In genomic region chr14:67532998-67533753, GRCh38 we compare ENCODE assay signal across 1 cellular context.
TF ChIP-seq lines count a peak whose summit lies in the region.

Gene PLEKHH1 (plus strand): TSS chr14:67533290. CDS start chr14:67541868, 8,578 bp downstream.

TF ChIP-seq in K562, 482 proteins besides CTCF, POLR2A, EP300 and RAD21 (continued from another document and continues in another):
- TF ChIP-seq ZNF592 (IDR thresholded peaks at IDR 0.05) (peak; percentile 57; the same call in 1 of the 2 replicates), CREB1 (IDR thresholded peaks at IDR 0.05) (0 out of 2 replicates have a peak, but pooled peaks have one; percentile 14), CREB1 (CRISPR knock-in tag; IDR thresholded peaks at IDR 0.05) (no peak), UBTF (IDR thresholded peaks at IDR 0.05; ENCODE audit: borderline replicate concordance in 1 of 2, low read depth in 2 of 2, low read length in 2 of 2) (peak; percentile 72 to 92; a peak in 3 of 4 replicates), ATF3 (IDR thresholded peaks at IDR 0.05) (peak; percentile 35; the same call in 1 of the 2 replicates), ATF3 (CRISPR knock-in tag; conservative IDR thresholded peaks at IDR 0.05) (no peak), HNRNPUL1 (IDR thresholded peaks at IDR 0.05; ENCODE audit: low read length) (no peak), ZBTB9 (CRISPR knock-in tag; IDR thresholded peaks at IDR 0.05) (0 out of 2 replicates have a peak, but pooled peaks have one; percentile 23), ZBTB7A (IDR thresholded peaks at IDR 0.05; ENCODE audit: borderline replicate concordance, control insufficient read depth, low read depth, low read length) (peak; percentile 53; the same call in 1 of the 2 replicates), HNRNPL (IDR thresholded peaks at IDR 0.05; ENCODE audit: low read depth, low read length) (peak; percentile 53; the same call in 1 of the 2 replicates), ETV1 (tag; conservative IDR thresholded peaks at IDR 0.05; ENCODE audit: low read depth) (peak; percentile 67), FIP1L1 (IDR thresholded peaks at IDR 0.05; ENCODE audit: low read depth, low read length, poor library complexity, severe bottlenecking) (peak; percentile 32), EGR1 (conservative IDR thresholded peaks at IDR 0.05) (0 out of 2 replicates have a peak, but pooled peaks have one; percentile 9), FOXJ3 (CRISPR knock-in tag; IDR thresholded peaks at IDR 0.05) (no peak), ZFP91 (CRISPR knock-in tag; IDR thresholded peaks at IDR 0.05) (0 out of 2 replicates have a peak, but pooled peaks have one; percentile 63), ZNF77 (CRISPR knock-in tag; IDR thresholded peaks at IDR 0.05) (no peak), ATF7 (IDR thresholded peaks at IDR 0.05) (peak; percentile 84), MAZ (CRISPR knock-in tag; conservative IDR thresholded peaks at IDR 0.05 in 1 of 2, IDR thresholded peaks at IDR 0.05 in 1 of 2) (peak; percentile 86 to 88), TFAP4 (CRISPR knock-in tag; IDR thresholded peaks at IDR 0.05; ENCODE audit: borderline replicate concordance) (peak; percentile 10; the same call in 1 of the 2 replicates), USF1 (CRISPR knock-in tag; IDR thresholded peaks at IDR 0.05) (no peak), ZBED1 (IDR thresholded peaks at IDR 0.05) (no peak), HNRNPH1 (optimal IDR thresholded peaks at IDR 0.05; ENCODE audit: low read depth, low read length) (no peak), SUPT5H (IDR thresholded peaks at IDR 0.05) (peak; percentile 66), NONO (IDR thresholded peaks at IDR 0.05; ENCODE audit: low read depth in 2 of 2, low read length in 1 of 2) (peak; percentile 4 to 65; a peak in 1 of 4 replicates), ZNF518B (CRISPR knock-in tag; IDR thresholded peaks at IDR 0.05) (no peak), ATF1 (CRISPR knock-in tag; IDR thresholded peaks at IDR 0.05) (no peak), ATF1 (tag; IDR thresholded peaks at IDR 0.05) (peak; percentile 48; the same call in 1 of the 2 replicates), SRF (CRISPR knock-in tag; IDR thresholded peaks at IDR 0.05) (no peak), RBBP5 (IDR thresholded peaks at IDR 0.05; ENCODE audit: borderline replicate concordance, insufficient read depth, low read length, poor library complexity, severe bottlenecking) (peak; percentile 73), ZFX (CRISPR knock-in tag; IDR thresholded peaks at IDR 0.05) (peak; percentile 70; the same call in 1 of the 2 replicates), CHD1 (IDR thresholded peaks at IDR 0.05; ENCODE audit: low read length) (peak; percentile 4), ZBTB26 (CRISPR knock-in tag; IDR thresholded peaks at IDR 0.05) (no peak), EWSR1 (IDR thresholded peaks at IDR 0.05; ENCODE audit: borderline replicate concordance, low read depth, partially characterized antibody) (no peak), GMEB1 (CRISPR knock-in tag; IDR thresholded peaks at IDR 0.05) (no peak)
